In genomic region chr16:70739389-70739788, GRCh38 we compare ENCODE assay signal across 12 cellular contexts. TPM values are rescaled to one million over a fixed set of nuclear protein-coding genes. Genes with fewer than 3 reads are reported as not detected.
A peak's percentile ranks its signal among the peaks of the same experiment; 100 is the strongest.
DNase-seq lines count a peak whose midpoint lies in the region; ATAC-seq, FAIRE-seq and TF ChIP-seq lines count a peak whose summit lies in the region.
"Had no signal": no experiment of that assay in that cellular context is flagged by ENCODE, and none has a peak within 500 bp of the region (broad histone marks: within the 10 kb centered on the region; RNA-seq: fewer than 3 reads in every experiment).

No MANE protein-coding gene starts in this region.

- peaks cover 10 to 15% (median 11%) of the 10 kb centered on the region in 7 donors for H3K9me3 Mint-ChIP-seq in CD14-positive monocyte
- H3K9me3 Mint-ChIP-seq in neural crest cell = peaks cover 2% of the 10 kb centered on the region
- H3K9me3 Mint-ChIP-seq in H9 = peaks cover 4 to 8% of the 10 kb centered on the region in 2 experiments; a peak in 3 of 5 replicates

- TF ChIP-seq RAD21 in IMR-90 (IDR thresholded peaks at IDR 0.05; ENCODE audit: low read length) = no peak

- H3K27ac ChIP-seq in IMR-90 (ENCODE audit: insufficient read depth, low read length) (no peak overlapping the region), H9 (ENCODE audit: insufficient read length, low read depth, low read length) (no peak overlapping the region)

- H2BK120ac ChIP-seq in IMR-90 (ENCODE audit: low read depth, low read length) (peak overlapping the region; percentile 96), H9 (ENCODE audit: low read depth, low read length, poor library complexity, severe bottlenecking) (no peak overlapping the region)

- H4K5ac ChIP-seq in IMR-90 (ENCODE audit: low read depth, low read length) = peak overlapping the region; percentile 11; the same call in 1 of the 2 replicates
- no peak overlapping the region for H4K5ac ChIP-seq in H9 (ENCODE audit: insufficient read length, low read depth, low read length)

- H3K9ac ChIP-seq in IMR-90 (ENCODE audit: low read depth, low read length) = no peak overlapping the region
- H3K9ac ChIP-seq in H9 (ENCODE audit: extremely low read depth, insufficient read length, low read length) = no peak overlapping the region

- DNase-seq in CD14-positive monocyte (ENCODE audit: low spot score) = no peak
- DNase-seq in IMR-90 = no peak
- no peak for DNase-seq in bronchial epithelial cell (ENCODE audit: low read depth)
- no peak for DNase-seq in neural crest cell (ENCODE audit: low read depth, low spot score)
- no peak for DNase-seq in H9
- no peak for DNase-seq in GM20000 (ENCODE audit: low spot score)
- DNase-seq: stimulated activated CD4-positive, alpha-beta T cell treated with anti-CD3 and anti-CD28 coated beads, Interleukin-1b, Interleukin-23, amount 100 ng/mL, for 48 hours; stimulated activated CD8-positive, alpha-beta memory T cell treated with anti-CD3 and anti-CD28 coated beads, Interleukin-4, amount 100 ng/mL, for 48 hours had no signal

- H2BK5ac ChIP-seq in IMR-90 (ENCODE audit: low read depth, low read length, poor library complexity, severe bottlenecking) (peak overlapping the region; percentile 45), H9 (ENCODE audit: insufficient read length, low read length) (no peak overlapping the region)

- H3K4me3 Mint-ChIP-seq in CD14-positive monocyte (no peak overlapping the region), neural crest cell (no peak overlapping the region), H9 (no peak overlapping the region)

- H3K36me3 Mint-ChIP-seq in CD14-positive monocyte (peaks cover 66 to 87% of the 10 kb centered on the region in 2 donors), neural crest cell (ENCODE audit: low read depth) (peaks cover 19% of the 10 kb centered on the region), H9 (ENCODE audit: insufficient read depth in 1 of 3, low read depth in 3 of 3) (peaks cover 26 to 36% (median 27%) of the 10 kb centered on the region in 3 experiments)

- H2AK5ac ChIP-seq in IMR-90 (ENCODE audit: low read depth, low read length) (peak overlapping the region; percentile 96), H9 (ENCODE audit: insufficient read length, low read length) (no peak overlapping the region)

- H2BK20ac ChIP-seq in IMR-90 (ENCODE audit: low read depth, low read length) = peak overlapping the region; percentile 80
- H2BK20ac ChIP-seq in H9 (ENCODE audit: low read depth, low read length, poor library complexity, severe bottlenecking) = no peak overlapping the region

- no TSS peak for BruUV-seq in IMR-90 (replicated peaks; lab: Mats Ljungman, UMichigan)

- POLR2A ChIA-PET in IMR-90 (lab: Charles Lee; ENCODE audit: unreplicated experiment) = no interaction called here

- H3K56ac ChIP-seq in IMR-90 (ENCODE audit: extremely low read depth, insufficient read depth, low read length) = no peak overlapping the region
- H3K56ac ChIP-seq in H9 (ENCODE audit: insufficient read length, low read depth, low read length) = no peak overlapping the region

- H4K91ac ChIP-seq in IMR-90 (ENCODE audit: insufficient read depth, low read depth, low read length) (peak overlapping the region; percentile 92; the same call in 1 of the 2 replicates), H9 (ENCODE audit: insufficient read length, low read depth, low read length) (no peak overlapping the region)

- H3K36me3 ChIP-seq in IMR-90 (ENCODE audit: control insufficient read depth, insufficient read depth, low read length) = peaks cover 8% of the 10 kb centered on the region; the same call in 1 of the 2 replicates
- H3K36me3 ChIP-seq in bronchial epithelial cell (ENCODE audit: control insufficient read depth, insufficient read depth, low read length) = peaks cover 5% of the 10 kb centered on the region

- H3K27me3 ChIP-seq in IMR-90 (ENCODE audit: control insufficient read depth, insufficient read depth, low read length) (no peaks in the 10 kb centered on the region), bronchial epithelial cell (ENCODE audit: control insufficient read depth, insufficient read depth, low read length) (no peaks in the 10 kb centered on the region), H9 (ENCODE audit: insufficient read depth, low read length) (no peaks in the 10 kb centered on the region)

- no peak for TF ChIP-seq POLR2A in IMR-90 (IDR thresholded peaks at IDR 0.05; ENCODE audit: low read depth, low read length)

- H3K27ac Mint-ChIP-seq in CD14-positive monocyte (peak overlapping the region in 5 of 7 donors; percentile 3 to 59 (median 16)), neural crest cell (ENCODE audit: unreplicated experiment) (peak overlapping the region; percentile 63), H9 (0 out of 7 replicates have a peak overlapping the region, but pooled peaks of 1 of the 3 experiments have one; percentile 44)

- H3K4me3 ChIP-seq in IMR-90 (ENCODE audit: insufficient read depth, low read depth, low read length) = no peak overlapping the region
- H3K4me3 ChIP-seq in bronchial epithelial cell (ENCODE audit: low read depth, low read length) = no peak overlapping the region

- H3T11ph ChIP-seq in H9 (ENCODE audit: low read length) = no peak overlapping the region

- H3K23ac ChIP-seq in IMR-90 (ENCODE audit: low read depth, low read length) (no peak overlapping the region), H9 (ENCODE audit: insufficient read length, low read depth, low read length) (no peak overlapping the region)

- H4K8ac ChIP-seq in IMR-90 (ENCODE audit: low read depth in 2 of 2, low read length in 2 of 2) (peak overlapping the region in 1 of 2 experiments; percentile 66; a peak in 1 of 4 replicates), H9 (replicated peaks; ENCODE audit: insufficient read length, low read depth, low read length) (no peak overlapping the region)

- CTCF ChIA-PET in IMR-90 (lab: Yijun Ruan, JAX) = interaction anchor here (2.3 kb wide), 1 partner anchor 36 kb away, joined by 12 read pairs; no protein-coding TSS in a partner anchor

- no peak overlapping the region for H2BK12ac ChIP-seq in H9 (ENCODE audit: insufficient read length, low read depth, low read length)

- H3K4me1 ChIP-seq in IMR-90 (ENCODE audit: control insufficient read depth, insufficient read depth, low read length) = peaks cover 58% of the 10 kb centered on the region
- H3K4me1 ChIP-seq in H9 (ENCODE audit: insufficient read depth, low read length) = peaks cover 6% of the 10 kb centered on the region; the same call in 1 of the 2 replicates

- H3K79me2 ChIP-seq in H9 (ENCODE audit: insufficient read depth, low read length) = no peaks in the 10 kb centered on the region

- peaks cover 43% of the 10 kb centered on the region for H3K9me1 ChIP-seq in IMR-90 (ENCODE audit: insufficient read depth, low read length)

- H3K4ac ChIP-seq in IMR-90 (ENCODE audit: low read depth, low read length) (peak overlapping the region; percentile 95), H9 (ENCODE audit: low read depth, low read length) (no peak overlapping the region)

- H3K4me1 Mint-ChIP-seq in CD14-positive monocyte (peaks cover 17% of the 10 kb centered on the region), neural crest cell (peaks cover 22% of the 10 kb centered on the region), H9 (peaks cover 28 to 29% of the 10 kb centered on the region in 2 experiments)

- no peak for TF ChIP-seq CTCF in CD14-positive monocyte (IDR thresholded peaks at IDR 0.05)
- TF ChIP-seq CTCF in IMR-90 (conservative IDR thresholded peaks at IDR 0.05; ENCODE audit: low read depth, low read length) = no peak
- no peak for TF ChIP-seq CTCF in bronchial epithelial cell (IDR thresholded peaks at IDR 0.05; ENCODE audit: insufficient read depth, low read length, severe bottlenecking)
- TF ChIP-seq CTCF in neural crest cell (conservative IDR thresholded peaks at IDR 0.05) = no peak
- TF ChIP-seq CTCF in H9 (conservative IDR thresholded peaks at IDR 0.05) = no peak
- no peak for TF ChIP-seq CTCF in GM20000 (IDR thresholded peaks at IDR 0.05; ENCODE audit: extremely low read depth, missing control alignments)

- H3K9me3 ChIP-seq in IMR-90 (ENCODE audit: control insufficient read depth, insufficient read depth, low read length) (no peaks in the 10 kb centered on the region), H9 (ENCODE audit: control insufficient read depth, low read depth, low read length) (no peaks in the 10 kb centered on the region)

- H3K27me3 Mint-ChIP-seq in CD14-positive monocyte (ENCODE audit: low read depth in 3 of 3) (peaks cover 0 to 6% (median 2%) of the 10 kb centered on the region in 3 donors), neural crest cell (ENCODE audit: low read depth) (no peaks in the 10 kb centered on the region), H9 (ENCODE audit: low read depth) (no peaks in the 10 kb centered on the region; the same call in 1 of the 2 replicates)

- ATAC-seq in IMR-90 (ENCODE audit: low read depth) = no peak
- no peak for ATAC-seq in HG03565 (IDR thresholded peaks at IDR 0.05; ENCODE audit: unreplicated experiment)
- ATAC-seq in HG02970 (IDR thresholded peaks at IDR 0.05; ENCODE audit: low FRiP score, unreplicated experiment) = no peak

- H2AFZ ChIP-seq in IMR-90 (replicated peaks; ENCODE audit: low read length, poor library complexity) (no peak overlapping the region), H9 (ENCODE audit: low read length) (no peak overlapping the region)

- H3K4me2 ChIP-seq in IMR-90 (ENCODE audit: low read depth, low read length) (no peak overlapping the region), H9 (ENCODE audit: insufficient read depth, insufficient read length, low read length) (no peak overlapping the region)

- WGBS in IMR-90 (ENCODE audit: extremely low coverage in 2 of 2, insufficient read length in 1 of 2), 2 experiments = 88% methylated on average over 3 of the region's 7 CpGs; no CpG with 5 or more reads in 1 of the 2 experiments
- WGBS in H9 (ENCODE audit: extremely low coverage, insufficient read length, low lambda C conversion rate) = no CpG with 5 or more reads among the region's 7 CpGs

- H3K79me1 ChIP-seq in IMR-90 (ENCODE audit: low read depth in 1 of 2, low read length in 2 of 2) = peaks cover 0 to 61% of the 10 kb centered on the region in 2 experiments; a peak in 2 of 4 replicates
- no peaks in the 10 kb centered on the region for H3K79me1 ChIP-seq in H9 (ENCODE audit: insufficient read depth, low read depth, low read length, poor library complexity, severe bottlenecking)

- in situ Hi-C loops in IMR-90 (cut with MboI; ENCODE audit: low sequenced_read_pairs) = loop anchor here (5.0 kb wide), 1 partner anchor 52 kb away; the partner anchor contains the start of gene MTSS2

- dilution Hi-C loops in IMR-90 (cut with HindIII; ENCODE audit: low sequenced_read_pairs, unreplicated experiment) = no loop called here

- intact Hi-C loops in CD14-positive monocyte (cut with micrococcal nuclease) (no loop called here), IMR-90 (cut with micrococcal nuclease) (loop anchor here (2.0 kb wide), 1 partner anchor 31 kb away; no protein-coding TSS in a partner anchor)

- H3K14ac ChIP-seq in IMR-90 (replicated peaks; ENCODE audit: low read depth, low read length) (peak overlapping the region; percentile 19; the same call in 1 of the 2 replicates), H9 (ENCODE audit: insufficient read depth, low read length) (no peak overlapping the region)

- H3K23me2 ChIP-seq in H9 (ENCODE audit: insufficient read length, low read depth, low read length, poor library complexity, severe bottlenecking) = no peaks in the 10 kb centered on the region

- peak overlapping the region; percentile 48 for H2AK9ac ChIP-seq in IMR-90 (replicated peaks; ENCODE audit: low read depth, low read length, poor library complexity)

- H4K20me1 ChIP-seq in IMR-90 (ENCODE audit: insufficient read depth, low read length) (no peaks in the 10 kb centered on the region), H9 (ENCODE audit: control insufficient read depth, insufficient read depth, insufficient read length) (no peaks in the 10 kb centered on the region)

- peak overlapping the region; percentile 71; the same call in 1 of the 3 replicates for H2BK15ac ChIP-seq in IMR-90 (ENCODE audit: low read depth, low read length)
- H2BK15ac ChIP-seq in H9 (ENCODE audit: low read depth, low read length) = no peak overlapping the region

- H3K18ac ChIP-seq in IMR-90 (ENCODE audit: low read depth, low read length) = peak overlapping the region; percentile 25; the same call in 1 of the 2 replicates
- H3K18ac ChIP-seq in H9 (ENCODE audit: insufficient read length, low read depth, low read length) = no peak overlapping the region

- peak; percentile 52 for FAIRE-seq in bronchial epithelial cell (lab: Jason Lieb, UNC)
- FAIRE-seq: astrocyte, GM12892 had no signal

RNA-seq across cellular contexts. Expression of gene MTSS2, which starts 53.5 kb away (rescaled TPM):
- not detected for polyA plus RNA-seq in CD14-positive monocyte
- 8.9 and 9.1 TPM in 2 replicates for total RNA-seq in IMR-90 (2012; rRNA removed)
- polyA plus RNA-seq in IMR-90 (2012; rRNA removed) = 86.2 and 108 TPM in 2 replicates
- 69.9 and 88.4 TPM in 2 replicates for polyA plus RNA-seq in IMR-90 (2012; cell fraction: cytosol; rRNA removed)
- 148 and 251 TPM in 2 replicates for polyA plus RNA-seq in IMR-90 (2012; cell fraction: nucleus; rRNA removed; ENCODE audit: low replicate concordance)
- 20.0 and 42.6 TPM in 2 replicates for total RNA-seq in bronchial epithelial cell
- total RNA-seq in neural crest cell = 93.3 and 95.0 TPM in 2 replicates
- 41.0 and 42.5 TPM in 2 replicates for total RNA-seq in H9 (2021)
